ENCODE assay signal across 7 cellular contexts in the genomic region with DNA sequence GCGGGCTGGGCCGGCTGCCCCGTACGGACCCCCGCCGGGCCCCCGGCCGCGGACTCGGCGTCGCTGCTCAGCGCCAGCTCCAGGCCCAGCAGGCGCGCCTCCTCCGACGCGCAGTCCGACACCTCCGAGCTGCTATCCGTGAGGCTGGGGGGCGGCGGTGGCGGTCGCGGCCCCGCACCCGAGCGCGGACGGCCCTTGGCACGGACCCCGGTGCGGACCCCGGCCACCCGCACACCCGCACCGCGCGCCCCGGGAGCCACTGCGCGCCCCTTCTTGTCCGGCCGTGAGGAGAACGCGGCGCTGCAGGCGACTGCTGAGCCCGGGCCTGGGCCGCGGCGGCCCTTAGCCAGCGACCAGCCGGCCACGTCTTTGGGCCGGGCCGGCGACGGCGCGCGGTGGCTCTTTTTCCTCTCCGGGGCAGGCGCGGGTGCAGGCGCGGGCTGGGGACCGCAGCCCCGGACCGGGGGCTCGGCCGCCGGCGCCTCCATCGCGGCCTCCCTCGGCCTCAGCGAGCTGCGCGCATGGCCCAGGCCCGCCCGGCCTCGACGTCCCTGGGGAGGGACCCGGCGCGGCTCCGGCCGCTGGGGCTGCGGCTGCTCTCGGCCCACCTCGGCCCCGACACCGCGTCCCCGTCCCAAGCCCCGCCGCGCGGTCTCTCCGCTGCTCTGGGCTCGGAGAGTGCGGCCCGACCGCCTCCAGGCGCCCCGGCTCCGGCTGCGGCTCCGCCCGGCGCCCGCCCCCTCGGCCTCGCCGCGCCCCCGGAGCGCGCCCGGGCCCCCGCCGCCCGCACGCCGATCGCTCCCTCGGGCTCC. TPM values are rescaled to one million over a fixed set of nuclear protein-coding genes. Genes with fewer than 3 reads are reported as not detected.
DNase-seq lines count a peak whose midpoint lies in the region; ATAC-seq, FAIRE-seq and TF ChIP-seq lines count a peak whose summit lies in the region.

No MANE protein-coding gene starts in this region.

- H3K27me3 Mint-ChIP-seq in immature natural killer cell (ENCODE audit: low read depth in 3 of 3) = peaks cover 0 to 9% (median 9%) of the 10 kb centered on the region in 3 donors

- ATAC-seq in GM18861 (IDR thresholded peaks at IDR 0.05; ENCODE audit: unreplicated experiment) = peak; percentile 30
- peak; percentile 43 for ATAC-seq in HG02588 (IDR thresholded peaks at IDR 0.05; ENCODE audit: unreplicated experiment)

- no peak overlapping the region for H2AFZ ChIP-seq in hepatocyte

- H3K36me3 ChIP-seq in SJCRH30 = no peaks in the 10 kb centered on the region
- H3K36me3 ChIP-seq in hepatocyte (replicated peaks; ENCODE audit: insufficient read depth, low read depth) = no peaks in the 10 kb centered on the region

- H3K79me2 ChIP-seq in hepatocyte = peaks cover 44% of the 10 kb centered on the region

- FAIRE-seq in GM12891 (lab: Jason Lieb, UNC) = no peak

- no peaks in the 10 kb centered on the region for H3K9me3 ChIP-seq in SJCRH30 (replicated peaks)
- H3K9me3 ChIP-seq in hepatocyte (ENCODE audit: low read depth) = no peaks in the 10 kb centered on the region

- peaks cover 0 to 3% (median 0%) of the 10 kb centered on the region in 3 donors for H3K36me3 Mint-ChIP-seq in immature natural killer cell

- peak overlapping the region; percentile 98 for H3K4me2 ChIP-seq in hepatocyte

- H4K20me1 ChIP-seq in hepatocyte (ENCODE audit: insufficient read depth, poor library complexity, severe bottlenecking) = peaks cover 32% of the 10 kb centered on the region

- H3K9me2 ChIP-seq in hepatocyte (replicated peaks; ENCODE audit: insufficient read depth) = no peaks in the 10 kb centered on the region

- no peak for TF ChIP-seq POLR2A in GM12891 (IDR thresholded peaks at IDR 0.05; ENCODE audit: low read depth, low read length)

- no peak for DNase-seq in SJCRH30
- DNase-seq in hepatocyte (ENCODE audit: low spot score) = peak; percentile 40
- peak in 6 of 49 donors; percentile 45 to 77 (median 60) for DNase-seq in substantia nigra (lab: John Stamatoyannopoulos, UW)
- no peak for DNase-seq in GM12891 (ENCODE audit: insufficient read length, low spot score)
- DNase-seq in immature natural killer cell = no peak

- H3K4me1 Mint-ChIP-seq in immature natural killer cell = peaks cover 5 to 13% of the 10 kb centered on the region in 2 donors

- peaks cover 2% of the 10 kb centered on the region; the same call in 1 of the 2 replicates for H3K4me1 ChIP-seq in SJCRH30
- H3K4me1 ChIP-seq in hepatocyte (ENCODE audit: insufficient read depth) = peaks cover 32% of the 10 kb centered on the region

- peak overlapping the region; percentile 65 for H3K4me3 ChIP-seq in SJCRH30
- H3K4me3 ChIP-seq in hepatocyte = peak overlapping the region; percentile 39

- H3K27ac ChIP-seq in SJCRH30 (no peak overlapping the region), hepatocyte (peak overlapping the region; percentile 66), substantia nigra (ENCODE audit: low read depth, low read length, poor library complexity, severe bottlenecking) (peak overlapping the region; percentile 89)

- no peak for TF ChIP-seq CTCF in hepatocyte (IDR thresholded peaks at IDR 0.05; ENCODE audit: poor library complexity)

- H3K27me3 ChIP-seq in SJCRH30 (peaks cover 8% of the 10 kb centered on the region; the same call in 1 of the 2 replicates), hepatocyte (no peaks in the 10 kb centered on the region)

- no peak overlapping the region for H3K4me3 Mint-ChIP-seq in immature natural killer cell

- H3K27ac Mint-ChIP-seq in immature natural killer cell = no peak overlapping the region

- WGBS in hepatocyte (ENCODE audit: low lambda C conversion rate, missing lambda C conversion rate) = 3% methylated on average over 11 of the region's 129 CpGs

- H3K9me3 Mint-ChIP-seq in immature natural killer cell = no peaks in the 10 kb centered on the region

TF ChIP-seq in GM12891, 5 proteins besides CTCF, POLR2A, EP300 and RAD21:
- no peak for TF ChIP-seq POU2F2 (IDR thresholded peaks at IDR 0.05; ENCODE audit: low read depth, low read length)
- no peak for TF ChIP-seq PAX5 (IDR thresholded peaks at IDR 0.05; ENCODE audit: insufficient read depth, low read length, severe bottlenecking)
- TF ChIP-seq SPI1 (IDR thresholded peaks at IDR 0.05; ENCODE audit: low read depth, low read length) = no peak
- TF ChIP-seq TAF1 (IDR thresholded peaks at IDR 0.05; ENCODE audit: low read depth, low read length) = no peak
- no peak for TF ChIP-seq POLR2AphosphoS5 (IDR thresholded peaks at IDR 0.05; ENCODE audit: low read depth, low read length)

RNA-seq across cellular contexts. Expression of gene TLDC2, which starts 12.9 kb away (rescaled TPM):
- 1.8 and 1.9 TPM in 2 replicates for total RNA-seq in SJCRH30 (2014; rRNA removed; shearing (Covaris generic))
- total RNA-seq in hepatocyte = 1.6 and 2.9 TPM in 2 replicates
- 0.68 and 1.2 TPM in 2 replicates for polyA plus RNA-seq in hepatocyte
- polyA plus RNA-seq in GM12891 (2012; ENCODE audit: low read depth, missing spikeins) = 0.22 TPM
- under 1 TPM in 2 of 3 donors, not detected in 1; 0.38 to 0.55 TPM for polyA plus RNA-seq in immature natural killer cell
